ENCODE assay signal across 19 cellular contexts in genomic region chr18:29161429-29161828, GRCh38.
"Had no signal": no experiment of that assay in that cellular context is flagged by ENCODE, and none has a peak within 500 bp of the region (broad histone marks: within the 10 kb centered on the region; RNA-seq: fewer than 3 reads in every experiment).

No MANE protein-coding gene starts in this region.

- H3K36me3 ChIP-seq: gastrocnemius medialis, heart left ventricle, neutrophil, thoracic aorta, upper lobe of right lung had no signal

- H3K9me3 Mint-ChIP-seq: endodermal cell had no signal

- H3K9me3 ChIP-seq: body of pancreas, gastrocnemius medialis, neutrophil, thoracic aorta, upper lobe of right lung had no signal

- H3K27ac ChIP-seq: body of pancreas, dorsolateral prefrontal cortex, gastrocnemius medialis, heart left ventricle, neutrophil, thoracic aorta, upper lobe of right lung had no signal

- H3K4me3 Mint-ChIP-seq: activated B cell treated with CpG ODN at 0.5 μM for 24 hours; activated CD4-positive, alpha-beta memory T cell treated with anti-CD3 and anti-CD28 coated beads, Interleukin-2, amount 10 ng/mL, durations not matched to agents 7 days and 5 days; activated CD8-positive, alpha-beta memory T cell treated with anti-CD3 and anti-CD28 coated beads, Interleukin-2, amount 10 ng/mL, durations not matched to agents 7 days and 5 days; activated naive CD8-positive, alpha-beta T cell treated with anti-CD3 and anti-CD28 coated beads for 36 hours; endodermal cell; natural killer cell; stimulated activated naive B cell treated with anti-CD40 and anti-IgM and Interleukin-4, amounts not matched to agents 10 μg/mL and 1 μg/mL and 100 μg/mL, for 72 hours; T-cell had no signal

- H3K4me3 ChIP-seq: body of pancreas, dorsolateral prefrontal cortex, gastrocnemius medialis, heart left ventricle, thoracic aorta, upper lobe of right lung had no signal

- ATAC-seq: activated CD8-positive, alpha-beta memory T cell treated with anti-CD3 and anti-CD28 coated beads, Interleukin-2, amount 10 ng/mL, durations not matched to agents 7 days and 5 days; body of pancreas; gastrocnemius medialis; heart left ventricle; left cardiac atrium; natural killer cell; stimulated activated naive B cell treated with anti-CD40 and anti-IgM and Interleukin-4, amounts not matched to agents 10 μg/mL and 1 μg/mL and 100 μg/mL, for 72 hours; T-cell; upper lobe of right lung had no signal

- H3K4me1 ChIP-seq: body of pancreas, gastrocnemius medialis, upper lobe of right lung had no signal

- H3K27ac Mint-ChIP-seq: activated B cell treated with CpG ODN at 0.5 μM for 24 hours; activated CD4-positive, alpha-beta memory T cell treated with anti-CD3 and anti-CD28 coated beads, Interleukin-2, amount 10 ng/mL, durations not matched to agents 7 days and 5 days; activated CD8-positive, alpha-beta memory T cell treated with anti-CD3 and anti-CD28 coated beads, Interleukin-2, amount 10 ng/mL, durations not matched to agents 7 days and 5 days; activated naive CD8-positive, alpha-beta T cell treated with anti-CD3 and anti-CD28 coated beads for 36 hours; endodermal cell; natural killer cell; stimulated activated naive B cell treated with anti-CD40 and anti-IgM and Interleukin-4, amounts not matched to agents 10 μg/mL and 1 μg/mL and 100 μg/mL, for 72 hours; T-cell had no signal

- H3K4me1 Mint-ChIP-seq: activated B cell treated with CpG ODN at 0.5 μM for 24 hours; activated CD4-positive, alpha-beta memory T cell treated with anti-CD3 and anti-CD28 coated beads, Interleukin-2, amount 10 ng/mL, durations not matched to agents 7 days and 5 days; activated CD8-positive, alpha-beta memory T cell treated with anti-CD3 and anti-CD28 coated beads, Interleukin-2, amount 10 ng/mL, durations not matched to agents 7 days and 5 days; activated naive CD8-positive, alpha-beta T cell treated with anti-CD3 and anti-CD28 coated beads for 36 hours; natural killer cell; stimulated activated naive B cell treated with anti-CD40 and anti-IgM and Interleukin-4, amounts not matched to agents 10 μg/mL and 1 μg/mL and 100 μg/mL, for 72 hours; T-cell had no signal

- H3K27me3 Mint-ChIP-seq: activated B cell treated with CpG ODN at 0.5 μM for 24 hours; activated CD4-positive, alpha-beta memory T cell treated with anti-CD3 and anti-CD28 coated beads, Interleukin-2, amount 10 ng/mL, durations not matched to agents 7 days and 5 days; activated CD8-positive, alpha-beta memory T cell treated with anti-CD3 and anti-CD28 coated beads, Interleukin-2, amount 10 ng/mL, durations not matched to agents 7 days and 5 days; activated naive CD8-positive, alpha-beta T cell treated with anti-CD3 and anti-CD28 coated beads for 36 hours; stimulated activated naive B cell treated with anti-CD40 and anti-IgM and Interleukin-4, amounts not matched to agents 10 μg/mL and 1 μg/mL and 100 μg/mL, for 72 hours; T-cell had no signal

- H3K27me3 ChIP-seq: body of pancreas, dorsolateral prefrontal cortex, gastrocnemius medialis, heart left ventricle, neutrophil, upper lobe of right lung had no signal

- DNase-seq: activated B cell treated with CpG ODN at 0.5 μM for 24 hours; activated CD4-positive, alpha-beta memory T cell treated with anti-CD3 and anti-CD28 coated beads, Interleukin-2, amount 10 ng/mL, durations not matched to agents 7 days and 5 days; activated CD4-positive, alpha-beta T cell treated with anti-CD3 and anti-CD28 coated beads for 48 hours; activated CD8-positive, alpha-beta memory T cell treated with anti-CD3 and anti-CD28 coated beads, Interleukin-2, amount 10 ng/mL, durations not matched to agents 7 days and 5 days; activated naive CD8-positive, alpha-beta T cell treated with anti-CD3 and anti-CD28 coated beads for 36 hours; body of pancreas; caudate nucleus; dorsolateral prefrontal cortex; endodermal cell; gastrocnemius medialis; heart left ventricle; left cardiac atrium; natural killer cell; retina; stimulated activated naive B cell treated with anti-CD40 and anti-IgM and Interleukin-4, amounts not matched to agents 10 μg/mL and 1 μg/mL and 100 μg/mL, for 72 hours; T-cell; upper lobe of right lung had no signal

- H3K36me3 Mint-ChIP-seq: activated CD8-positive, alpha-beta memory T cell treated with anti-CD3 and anti-CD28 coated beads, Interleukin-2, amount 10 ng/mL, durations not matched to agents 7 days and 5 days; activated naive CD8-positive, alpha-beta T cell treated with anti-CD3 and anti-CD28 coated beads for 36 hours; natural killer cell; stimulated activated naive B cell treated with anti-CD40 and anti-IgM and Interleukin-4, amounts not matched to agents 10 μg/mL and 1 μg/mL and 100 μg/mL, for 72 hours; T-cell had no signal
